24 cellular contexts compared by ENCODE assay signal in the genomic region with DNA sequence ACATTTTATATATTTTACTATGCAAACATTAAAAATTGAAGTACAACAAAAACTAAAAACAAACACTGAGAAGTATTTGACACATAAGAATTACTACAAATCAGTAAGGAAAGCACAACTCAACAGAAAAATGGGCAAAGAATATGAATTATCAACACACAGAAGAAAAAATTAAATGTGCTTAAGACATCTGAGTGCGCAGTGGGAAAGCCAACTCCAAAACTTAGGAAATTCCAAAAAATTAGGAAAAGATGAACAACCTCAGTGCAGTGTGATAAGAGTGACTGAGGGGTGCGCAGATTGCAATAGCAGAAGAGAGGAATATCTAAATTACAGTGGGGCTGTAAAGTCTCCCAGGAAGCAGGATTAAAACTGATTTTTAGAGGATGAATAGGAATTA.
"Had no signal": no experiment of that assay in that cellular context is flagged by ENCODE, and none has a peak within 500 bp of the region (broad histone marks: within the 10 kb centered on the region; RNA-seq: fewer than 3 reads in every experiment).

No MANE protein-coding gene starts in this region.

- H3K27me3 ChIP-seq: adrenal gland, body of pancreas, breast epithelium, SJSA1 had no signal

- H3K9me3 Mint-ChIP-seq: activated CD4-positive, alpha-beta T cell treated with anti-CD3 and anti-CD28 coated beads, Interleukin-2, amount 10 ng/mL, durations not matched to agents 24 days and 14 days; activated naive CD4-positive, alpha-beta T cell treated with anti-CD3 and anti-CD28 coated beads, Interleukin-2, amount 50 U/mL, for 72 hours; activated T-cell treated with anti-CD3 and anti-CD28 coated beads, Interleukin-2, amount 50 U/mL, for 24 hours; activated T-helper 2 cell treated with anti-CD3 and anti-CD28 coated beads, Interferon-gamma antibody, Interleukin-2, Interleukin-4, amounts not matched to agents 10 μg/mL and 5 μg/mL and 100 μg/mL, durations not matched to agents 14 hours and 24 hours and 36 hours had no signal

- ATAC-seq: activated CD8-positive, alpha-beta T cell treated with anti-CD3 and anti-CD28 coated beads, Interleukin-2, amount 10 ng/mL, durations not matched to agents 7 days and 5 days; activated naive CD4-positive, alpha-beta T cell treated with anti-CD3 and anti-CD28 coated beads, Interleukin-2, amount 50 U/mL, for 72 hours; body of pancreas had no signal

- H3K36me3 ChIP-seq: adrenal gland, breast epithelium had no signal

- H3K4me3 Mint-ChIP-seq: activated CD4-positive, alpha-beta T cell treated with anti-CD3 and anti-CD28 coated beads, Interleukin-2, amount 10 ng/mL, durations not matched to agents 24 days and 14 days; activated CD8-positive, alpha-beta T cell treated with anti-CD3 and anti-CD28 coated beads, Interleukin-2, amount 10 ng/mL, durations not matched to agents 7 days and 5 days; activated T-cell treated with anti-CD3 and anti-CD28 coated beads, Interleukin-2, amount 50 U/mL, for 24 hours had no signal

- H3K27ac Mint-ChIP-seq: activated CD4-positive, alpha-beta T cell treated with anti-CD3 and anti-CD28 coated beads, Interleukin-2, amount 10 ng/mL, durations not matched to agents 24 days and 14 days; activated CD8-positive, alpha-beta T cell treated with anti-CD3 and anti-CD28 coated beads, Interleukin-2, amount 10 ng/mL, durations not matched to agents 7 days and 5 days; activated naive CD4-positive, alpha-beta T cell treated with anti-CD3 and anti-CD28 coated beads, Interleukin-2, amount 50 U/mL, for 72 hours; activated T-cell treated with anti-CD3 and anti-CD28 coated beads, Interleukin-2, amount 50 U/mL, for 24 hours; activated T-helper 2 cell treated with anti-CD3 and anti-CD28 coated beads, Interferon-gamma antibody, Interleukin-2, Interleukin-4, amounts not matched to agents 10 μg/mL and 5 μg/mL and 100 μg/mL, durations not matched to agents 14 hours and 24 hours and 36 hours had no signal

- H3K9me3 ChIP-seq: adrenal gland, body of pancreas, breast epithelium, SJSA1 had no signal

- DNase-seq: activated CD4-positive, alpha-beta T cell treated with anti-CD3 and anti-CD28 coated beads, Interleukin-2, amount 10 ng/mL, durations not matched to agents 24 days and 14 days; activated CD4-positive, alpha-beta T cell treated with anti-CD3 and anti-CD28 coated beads, Interleukin-2, amount 50 U/mL, for 48 hours; activated CD8-positive, alpha-beta T cell treated with anti-CD3 and anti-CD28 coated beads, Interleukin-2, amount 10 ng/mL, durations not matched to agents 7 days and 5 days; activated gamma-delta T cell; activated naive CD4-positive, alpha-beta T cell treated with Interleukin-2 at 50 U/mL for 16 hours; activated T-cell treated with anti-CD3 and anti-CD28 coated beads, Interleukin-2, amount 50 U/mL, for 24 hours; adrenal gland; body of pancreas; Karpas-422; KBM-7; NCI-H1417 treated with DMSO at 0.1 percent for 48 hours; NCI-H187 treated with DMSO at 0.1 percent for 48 hours; NCI-H2171 treated with DMSO at 0.1 percent for 48 hours; NCI-H2227 treated with DMSO at 0.1 percent for 48 hours; NCI-H446; NCI-H510A treated with DMSO at 0.1 percent for 48 hours; NCI-H526 treated with DMSO at 0.1 percent for 48 hours; NCI-H774; SHP77; T1000 had no signal

- H3K4me3 ChIP-seq: adrenal gland, body of pancreas, breast epithelium, SJSA1 had no signal

- H3K27ac ChIP-seq: adrenal gland, body of pancreas, breast epithelium, SJSA1 had no signal
